Comparison of ENCODE assay signal across 17 cellular contexts in genomic region chr10:29011511-29011910, GRCh38.
DNase-seq lines count a peak whose midpoint lies in the region; ATAC-seq and TF ChIP-seq lines count a peak whose summit lies in the region.
"Had no signal": no experiment of that assay in that cellular context is flagged by ENCODE, and none has a peak within 500 bp of the region (broad histone marks: within the 10 kb centered on the region; RNA-seq: fewer than 3 reads in every experiment).

No MANE protein-coding gene starts in this region.

- H3K9me3 Mint-ChIP-seq in mesothelial cell of epicardium (peaks cover 8% of the 10 kb centered on the region), HFFc6 (no peaks in the 10 kb centered on the region)
- H3K9me3 Mint-ChIP-seq in activated T-helper 17 cell treated with anti-CD3 and anti-CD28 coated beads, Interleukin-2, amount 50 U/mL, for 72 hours, result no peaks in the 10 kb centered on the region

- peaks cover 4% of the 10 kb centered on the region; the same call in 1 of the 2 replicates for H3K9me3 ChIP-seq in IMR-90 (ENCODE audit: control insufficient read depth, insufficient read depth, low read length)
- peaks cover 6% of the 10 kb centered on the region for H3K9me3 ChIP-seq in adipocyte (ENCODE audit: control insufficient read depth, low read length)

- POLR2A ChIA-PET in IMR-90 (lab: Charles Lee; ENCODE audit: unreplicated experiment), result no interaction called here

- H3K9me1 ChIP-seq in IMR-90 (ENCODE audit: insufficient read depth, low read length), result no peaks in the 10 kb centered on the region

- H3K79me1 ChIP-seq in IMR-90 (ENCODE audit: low read depth in 1 of 2, low read length in 2 of 2), result no peaks in the 10 kb centered on the region

- in situ Hi-C loops in IMR-90 (cut with MboI; ENCODE audit: low sequenced_read_pairs), result no loop called here

- H3K4me2 ChIP-seq in IMR-90 (ENCODE audit: low read depth, low read length), result no peak overlapping the region
- H3K4me2 ChIP-seq: BLaER1 treated with 17β-estradiol and CSF1 and Interleukin-3, amounts not matched to agents 10 nM and 100 nM had no signal

- no peak overlapping the region for H3K18ac ChIP-seq in IMR-90 (ENCODE audit: low read depth, low read length)

- H3K27me3 Mint-ChIP-seq in mesothelial cell of epicardium (ENCODE audit: low read depth) (no peaks in the 10 kb centered on the region), HFFc6 (ENCODE audit: insufficient read depth) (peaks cover 7% of the 10 kb centered on the region)
- H3K27me3 Mint-ChIP-seq in activated T-helper 17 cell treated with anti-CD3 and anti-CD28 coated beads, Interleukin-2, amount 50 U/mL, for 72 hours, result peaks cover 13% of the 10 kb centered on the region
- H3K27me3 Mint-ChIP-seq: CD4-positive, CD25-positive, alpha-beta regulatory T cell had no signal

- peaks cover 4% of the 10 kb centered on the region for H3K36me3 Mint-ChIP-seq in mesothelial cell of epicardium
- no peaks in the 10 kb centered on the region for H3K36me3 Mint-ChIP-seq in activated T-helper 17 cell treated with anti-CD3 and anti-CD28 coated beads, Interleukin-2, amount 50 U/mL, for 72 hours (ENCODE audit: low read depth)
- no peaks in the 10 kb centered on the region for H3K36me3 Mint-ChIP-seq in HFFc6 (ENCODE audit: low read depth)
- H3K36me3 Mint-ChIP-seq: CD4-positive, CD25-positive, alpha-beta regulatory T cell had no signal

- H3K14ac ChIP-seq in IMR-90 (replicated peaks; ENCODE audit: low read depth, low read length), result no peak overlapping the region

- BruUV-seq in IMR-90 (replicated peaks; lab: Mats Ljungman, UMichigan), result no TSS peak

- CTCF ChIA-PET in IMR-90 (lab: Yijun Ruan, JAX), result no interaction called here

- H2BK15ac ChIP-seq in IMR-90 (ENCODE audit: low read depth, low read length), result no peak overlapping the region

- no peak overlapping the region for H2AK9ac ChIP-seq in IMR-90 (replicated peaks; ENCODE audit: low read depth, low read length, poor library complexity)

- H3K36me3 ChIP-seq in IMR-90 (ENCODE audit: control insufficient read depth, insufficient read depth, low read length) (no peaks in the 10 kb centered on the region), adipocyte (ENCODE audit: control insufficient read depth, insufficient read depth, low read length, severe bottlenecking) (no peaks in the 10 kb centered on the region)
- H3K36me3 ChIP-seq: BLaER1 treated with 17β-estradiol and CSF1 and Interleukin-3, amounts not matched to agents 10 nM and 100 nM; HAP-1 had no signal

- TF ChIP-seq CTCF in IMR-90 (conservative IDR thresholded peaks at IDR 0.05; ENCODE audit: low read depth, low read length) (no peak), mesothelial cell of epicardium (IDR thresholded peaks at IDR 0.05; ENCODE audit: unreplicated experiment) (no peak), HFFc6 (IDR thresholded peaks at IDR 0.05) (no peak)

- H4K91ac ChIP-seq in IMR-90 (ENCODE audit: insufficient read depth, low read depth, low read length), result no peak overlapping the region

- TF ChIP-seq POLR2A in IMR-90 (IDR thresholded peaks at IDR 0.05; ENCODE audit: low read depth, low read length), result no peak

- no peak overlapping the region for H2AK5ac ChIP-seq in IMR-90 (ENCODE audit: low read depth, low read length)

- no peak overlapping the region for H4K8ac ChIP-seq in IMR-90 (ENCODE audit: low read depth in 2 of 2, low read length in 2 of 2)

- H3K27ac ChIP-seq in IMR-90 (ENCODE audit: insufficient read depth, low read length), result no peak overlapping the region
- H3K27ac ChIP-seq: BLaER1 treated with 17β-estradiol and CSF1 and Interleukin-3, amounts not matched to agents 10 nM and 100 nM had no signal

- ATAC-seq in IMR-90 (ENCODE audit: low read depth) (no peak), HG02938 (IDR thresholded peaks at IDR 0.05; ENCODE audit: unreplicated experiment) (no peak)
- no peak for ATAC-seq in activated T-helper 17 cell treated with anti-CD3 and anti-CD28 coated beads, Interleukin-2, amount 50 U/mL, for 72 hours (replicated peaks)

- H3K4ac ChIP-seq in IMR-90 (ENCODE audit: low read depth, low read length), result no peak overlapping the region

- H2BK5ac ChIP-seq in IMR-90 (ENCODE audit: low read depth, low read length, poor library complexity, severe bottlenecking), result no peak overlapping the region

- 60% methylated on average over 1 of the region's 4 CpGs; no CpG with 5 or more reads in 1 of the 2 experiments for WGBS in IMR-90 (ENCODE audit: extremely low coverage in 2 of 2, insufficient read length in 1 of 2), 2 experiments

- no peak overlapping the region for H2BK120ac ChIP-seq in IMR-90 (ENCODE audit: low read depth, low read length)

- H4K20me1 ChIP-seq in IMR-90 (ENCODE audit: insufficient read depth, low read length), result no peaks in the 10 kb centered on the region
- H4K20me1 ChIP-seq: BLaER1 treated with 17β-estradiol and CSF1 and Interleukin-3, amounts not matched to agents 10 nM and 100 nM had no signal

- H3K4me1 Mint-ChIP-seq in mesothelial cell of epicardium (peaks cover 38% of the 10 kb centered on the region), HFFc6 (ENCODE audit: low read depth) (no peaks in the 10 kb centered on the region)
- H3K4me1 Mint-ChIP-seq in activated T-helper 17 cell treated with anti-CD3 and anti-CD28 coated beads, Interleukin-2, amount 50 U/mL, for 72 hours, result no peaks in the 10 kb centered on the region
- H3K4me1 Mint-ChIP-seq: CD4-positive, CD25-positive, alpha-beta regulatory T cell had no signal

- H3K4me3 ChIP-seq in IMR-90 (ENCODE audit: insufficient read depth, low read depth, low read length) (no peak overlapping the region), adipocyte (ENCODE audit: low read length) (no peak overlapping the region)
- H3K4me3 ChIP-seq: BLaER1 treated with 17β-estradiol and CSF1 and Interleukin-3, amounts not matched to agents 10 nM and 100 nM; HAP-1 had no signal

- H3K27ac Mint-ChIP-seq in mesothelial cell of epicardium (peak overlapping the region; percentile 15), HFFc6 (no peak overlapping the region)
- no peak overlapping the region for H3K27ac Mint-ChIP-seq in activated T-helper 17 cell treated with anti-CD3 and anti-CD28 coated beads, Interleukin-2, amount 50 U/mL, for 72 hours
- H3K27ac Mint-ChIP-seq: CD4-positive, CD25-positive, alpha-beta regulatory T cell had no signal

- intact Hi-C loops in IMR-90 (cut with micrococcal nuclease), result no loop called here

- H3K56ac ChIP-seq in IMR-90 (ENCODE audit: extremely low read depth, insufficient read depth, low read length), result no peak overlapping the region

- H3K4me1 ChIP-seq in IMR-90 (ENCODE audit: control insufficient read depth, insufficient read depth, low read length) (peaks cover 2% of the 10 kb centered on the region; the same call in 1 of the 2 replicates), adipocyte (ENCODE audit: control insufficient read depth, insufficient read depth, low read length) (peaks cover 7% of the 10 kb centered on the region)
- H3K4me1 ChIP-seq: BLaER1 treated with 17β-estradiol and CSF1 and Interleukin-3, amounts not matched to agents 10 nM and 100 nM had no signal

- TF ChIP-seq RAD21 in IMR-90 (IDR thresholded peaks at IDR 0.05; ENCODE audit: low read length), result no peak

- DNase-seq in IMR-90 (peak; percentile 15), adipocyte (ENCODE audit: low read depth) (peak; percentile 41), fibroblast of peridontal ligament (ENCODE audit: extremely low read depth) (peak; percentile 34), mesothelial cell of epicardium (ENCODE audit: low spot score in 2 of 2, unreplicated experiment in 2 of 2) (no peak), germinal center (ENCODE audit: low spot score) (no peak), HFFc6 (no peak)
- DNase-seq: ACHN; Calu3; CD4-positive, CD25-positive, alpha-beta regulatory T cell; DMS 273 treated with DMSO at 0.1 percent for 48 hours; DMS79 treated with DMSO at 0.1 percent for 48 hours; GDM1; GOT3 had no signal

- H3K4me3 Mint-ChIP-seq in mesothelial cell of epicardium (no peak overlapping the region), HFFc6 (no peak overlapping the region)
- H3K4me3 Mint-ChIP-seq in activated T-helper 17 cell treated with anti-CD3 and anti-CD28 coated beads, Interleukin-2, amount 50 U/mL, for 72 hours, result no peak overlapping the region
- H3K4me3 Mint-ChIP-seq: CD4-positive, CD25-positive, alpha-beta regulatory T cell had no signal

- no peak overlapping the region for H2AFZ ChIP-seq in IMR-90 (replicated peaks; ENCODE audit: low read length, poor library complexity)

- H3K23ac ChIP-seq in IMR-90 (ENCODE audit: low read depth, low read length), result no peak overlapping the region

- no peak overlapping the region for H4K5ac ChIP-seq in IMR-90 (ENCODE audit: low read depth, low read length)

- no peak overlapping the region for H3K9ac ChIP-seq in IMR-90 (ENCODE audit: low read depth, low read length)
- no peak overlapping the region for H3K9ac ChIP-seq in adipocyte (ENCODE audit: low read length)
- H3K9ac ChIP-seq: BLaER1 treated with 17β-estradiol and CSF1 and Interleukin-3, amounts not matched to agents 10 nM and 100 nM had no signal

- no peak overlapping the region for H2BK20ac ChIP-seq in IMR-90 (ENCODE audit: low read depth, low read length)

- dilution Hi-C loops in IMR-90 (cut with HindIII; ENCODE audit: low sequenced_read_pairs, unreplicated experiment), result no loop called here

- H3K27me3 ChIP-seq in IMR-90 (ENCODE audit: control insufficient read depth, insufficient read depth, low read length), result peaks cover 8% of the 10 kb centered on the region
- H3K27me3 ChIP-seq in adipocyte (replicated peaks; ENCODE audit: control insufficient read depth, insufficient read depth, low read length), result no peaks in the 10 kb centered on the region
- H3K27me3 ChIP-seq: BLaER1 treated with 17β-estradiol and CSF1 and Interleukin-3, amounts not matched to agents 10 nM and 100 nM had no signal

TF ChIP-seq in IMR-90, 13 proteins besides CTCF, POLR2A, EP300 and RAD21 (continues in another document):
- TF ChIP-seq MAZ (IDR thresholded peaks at IDR 0.05; ENCODE audit: borderline replicate concordance, low read depth, low read length) (no peak), FOS (IDR thresholded peaks at IDR 0.05; ENCODE audit: low read depth, low read length) (no peak), RFX5 (IDR thresholded peaks at IDR 0.05; ENCODE audit: low read depth, low read length) (no peak), CEBPB (IDR thresholded peaks at IDR 0.05; ENCODE audit: low read depth, low read length) (no peak), MXI1 (IDR thresholded peaks at IDR 0.05; ENCODE audit: borderline replicate concordance, low read depth, low read length) (no peak), RCOR1 (IDR thresholded peaks at IDR 0.05; ENCODE audit: insufficient replicate concordance, low read length) (no peak), CHD1 (IDR thresholded peaks at IDR 0.05; ENCODE audit: low read depth, low read length) (no peak), MAFK (IDR thresholded peaks at IDR 0.05; ENCODE audit: low read depth, low read length) (no peak)

Comparison
In these comparisons a context has a peak if more than half of its experiments do, and no peak if none do; other contexts are left out.
1. DNase-seq: peak in IMR-90 (single experiment), adipocyte (single experiment) and fibroblast of peridontal ligament (single experiment); none in mesothelial cell of epicardium (0 of 2), germinal center (single experiment) and HFFc6 (single experiment).